ENCODE assay signal across 13 cellular contexts in the genomic region with DNA sequence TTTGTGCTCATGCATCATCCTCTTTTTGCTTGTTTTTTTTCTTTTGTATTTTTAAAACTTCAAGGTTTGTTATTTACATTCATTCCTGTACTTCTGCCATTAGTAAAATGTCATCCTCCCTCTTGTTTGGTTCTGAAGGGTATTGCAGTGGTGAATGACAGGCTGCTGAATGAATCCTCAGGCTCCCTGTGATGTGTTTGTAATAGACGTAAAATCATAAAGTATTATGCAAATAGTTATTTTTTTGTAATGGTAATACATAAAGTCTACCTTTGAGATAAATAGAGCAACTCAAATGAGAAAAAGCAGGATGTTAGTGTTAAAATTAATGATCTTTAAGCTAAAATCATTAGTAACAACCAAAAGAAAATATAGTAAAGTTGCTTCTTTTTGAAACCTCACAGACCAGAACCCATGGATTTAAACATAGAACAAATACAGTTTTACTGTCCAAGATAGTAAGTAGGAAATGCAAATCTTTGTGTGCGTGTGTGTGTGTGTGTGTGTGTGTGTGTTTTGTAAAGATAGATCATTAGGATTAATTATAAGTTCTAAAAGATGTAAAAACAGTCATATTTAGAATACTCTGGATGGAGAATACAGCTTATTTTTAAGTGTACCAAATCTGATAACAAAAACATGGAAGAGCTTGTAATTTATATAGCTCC. TPM values are rescaled to one million over a fixed set of nuclear protein-coding genes. Genes with fewer than 3 reads are reported as not detected.
DNase-seq lines count a peak whose midpoint lies in the region; ATAC-seq, FAIRE-seq and TF ChIP-seq lines count a peak whose summit lies in the region.
"Had no signal": no experiment of that assay in that cellular context is flagged by ENCODE, and none has a peak within 500 bp of the region (broad histone marks: within the 10 kb centered on the region; RNA-seq: fewer than 3 reads in every experiment).

No MANE protein-coding gene starts in this region.

- H3F3A ChIP-seq in DOHH2 (ENCODE audit: control insufficient read depth, insufficient read depth) (peaks cover 20% of the 10 kb centered on the region), SU-DHL-6 (ENCODE audit: insufficient read depth) (peaks cover 12% of the 10 kb centered on the region)

- peak overlapping the region; percentile 91 for H3K27ac ChIP-seq in DOHH2 (ENCODE audit: low read depth, low read length)
- H3K27ac ChIP-seq in SU-DHL-6 (ENCODE audit: low read depth, low read length), result no peak overlapping the region
- H3K27ac ChIP-seq in substantia nigra (ENCODE audit: low read depth, low read length, poor library complexity, severe bottlenecking), result no peak overlapping the region
- H3K27ac ChIP-seq: stomach had no signal

- H3K79me2 ChIP-seq in DOHH2 (ENCODE audit: control insufficient read depth, low read length), result peaks cover 85% of the 10 kb centered on the region
- no peaks in the 10 kb centered on the region; the same call in 1 of the 2 replicates for H3K79me2 ChIP-seq in SU-DHL-6 (ENCODE audit: insufficient read depth, low read length)

- DNase-seq in ACHN, result peak; percentile 38
- no peak for DNase-seq in frontal cortex (ENCODE audit: low spot score in 2 of 2)
- no peak for DNase-seq in substantia nigra (lab: John Stamatoyannopoulos, UW)
- DNase-seq: activated CD4-positive, alpha-beta T cell treated with anti-CD3 and anti-CD28 coated beads for 4 hours; COR-L47; islet precursor cell; NCI-H1048; stomach had no signal

- peak overlapping the region; percentile 83 for H3K4me3 ChIP-seq in DOHH2 (ENCODE audit: low read length)
- no peak overlapping the region for H3K4me3 ChIP-seq in SU-DHL-6 (ENCODE audit: insufficient read depth, low read length, poor library complexity, severe bottlenecking)

- H3K9me3 ChIP-seq in DOHH2 (ENCODE audit: control insufficient read depth, insufficient read depth, low read length) (no peaks in the 10 kb centered on the region), SU-DHL-6 (ENCODE audit: insufficient read depth, low read length) (no peaks in the 10 kb centered on the region)
- H3K9me3 ChIP-seq: stomach had no signal

- ATAC-seq in GM21360 (IDR thresholded peaks at IDR 0.05; ENCODE audit: unreplicated experiment), result no peak
- ATAC-seq in GM18517 (IDR thresholded peaks at IDR 0.05; ENCODE audit: unreplicated experiment), result no peak

- in situ Hi-C loops in ACHN (cut with HindIII; ENCODE audit: low pct_ligation_motif_present, low pct_unique_long_range_greater_than_20kb, low sequenced_read_pairs), result no loop called here

- H4K20me1 ChIP-seq in DOHH2 (ENCODE audit: control insufficient read depth, insufficient read depth, low read depth, low read length) (peaks cover 8% of the 10 kb centered on the region; the same call in 1 of the 2 replicates), SU-DHL-6 (ENCODE audit: low read depth, low read length) (peaks cover 7% of the 10 kb centered on the region; the same call in 1 of the 2 replicates)

- H3K9me2 ChIP-seq in DOHH2 (replicated peaks; ENCODE audit: control insufficient read depth, low read length) (no peaks in the 10 kb centered on the region), SU-DHL-6 (replicated peaks; ENCODE audit: insufficient read depth, low read length) (no peaks in the 10 kb centered on the region)

- H2AFZ ChIP-seq in SU-DHL-6 (ENCODE audit: low read depth, low read length, severe bottlenecking), result no peak overlapping the region

- peaks cover 41% of the 10 kb centered on the region for H3K36me3 ChIP-seq in DOHH2 (ENCODE audit: control insufficient read depth, low read length)
- no peaks in the 10 kb centered on the region for H3K36me3 ChIP-seq in SU-DHL-6 (ENCODE audit: low read length)
- H3K36me3 ChIP-seq: stomach had no signal

- TF ChIP-seq CTCF in DOHH2 (IDR thresholded peaks at IDR 0.05; ENCODE audit: low read depth, low read length, poor library complexity, severe bottlenecking), result no peak
- no peak for TF ChIP-seq CTCF in SU-DHL-6 (IDR thresholded peaks at IDR 0.05; ENCODE audit: insufficient read depth, low read length, poor library complexity, severe bottlenecking)

- peaks cover 61% of the 10 kb centered on the region for H3K4me1 ChIP-seq in DOHH2 (ENCODE audit: control insufficient read depth, low read length)

- H3K27me3 ChIP-seq in DOHH2 (ENCODE audit: control insufficient read depth, low read length), result no peaks in the 10 kb centered on the region
- no peaks in the 10 kb centered on the region for H3K27me3 ChIP-seq in SU-DHL-6 (ENCODE audit: low read length)
- H3K27me3 ChIP-seq: stomach had no signal

- no peak overlapping the region for H3K9ac ChIP-seq in SU-DHL-6 (ENCODE audit: low read length)

- FAIRE-seq in islet of Langerhans (lab: Jason Lieb, UNC) (peak; percentile 81), frontal cortex (lab: Jason Lieb, UNC) (no peak)

- peak overlapping the region; percentile 64 for H3K4me2 ChIP-seq in DOHH2 (ENCODE audit: low read length)
- peak overlapping the region; percentile 18 for H3K4me2 ChIP-seq in SU-DHL-6 (ENCODE audit: low read depth, low read length, poor library complexity, severe bottlenecking)

RNA-seq across cellular contexts. Expression of a gene that starts 4.5 kb away (rescaled TPM):
- total RNA-seq in frontal cortex, result 34.6 TPM
